Comparison of ENCODE assay signal across 14 cellular contexts in the genomic region with DNA sequence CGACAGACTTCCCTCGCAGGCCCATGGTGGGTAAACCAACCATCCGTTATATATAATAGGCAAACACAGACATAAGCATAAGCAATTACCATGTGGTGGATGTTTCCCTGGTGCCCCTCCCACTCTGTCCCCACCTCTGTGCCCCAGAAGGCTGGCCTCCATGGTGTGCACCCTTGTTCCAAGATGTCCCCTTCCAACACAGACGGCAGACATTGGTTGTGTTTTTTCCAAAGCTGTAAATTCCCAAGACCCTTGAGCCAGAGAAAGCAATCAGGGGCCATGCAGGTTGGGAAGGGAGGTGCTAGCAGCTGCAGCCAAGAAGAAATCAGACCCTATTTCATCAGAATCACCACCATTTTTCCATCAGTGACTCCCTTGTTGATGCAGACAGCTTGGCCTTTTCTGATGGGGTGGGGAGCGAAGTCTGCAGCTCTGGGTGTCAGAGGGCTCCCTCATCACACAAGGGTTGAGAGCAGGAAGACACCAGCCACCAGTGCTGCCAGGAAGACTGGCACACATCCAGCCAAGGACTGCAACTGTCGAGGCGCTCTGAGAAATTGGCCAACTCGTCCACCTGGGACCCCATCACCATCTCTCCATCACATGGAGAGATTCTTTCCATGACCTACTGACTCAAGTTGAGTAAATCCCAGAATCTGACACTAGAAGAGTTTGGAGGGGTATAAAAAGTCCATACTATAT.
A peak's percentile ranks its signal among the peaks of the same experiment; 100 is the strongest.
DNase-seq lines count a peak whose midpoint lies in the region; ATAC-seq and TF ChIP-seq lines count a peak whose summit lies in the region.
"Had no signal": no experiment of that assay in that cellular context is flagged by ENCODE, and none has a peak within 500 bp of the region (broad histone marks: within the 10 kb centered on the region; RNA-seq: fewer than 3 reads in every experiment).

No MANE protein-coding gene starts in this region.

- H3K79me2 ChIP-seq in DND-41 (ENCODE audit: insufficient read depth, low read length) = no peaks in the 10 kb centered on the region

- no peaks in the 10 kb centered on the region for H3K36me3 ChIP-seq in DND-41 (ENCODE audit: insufficient read depth, low read length)
- H3K36me3 ChIP-seq in tibial artery = no peaks in the 10 kb centered on the region
- no peaks in the 10 kb centered on the region for H3K36me3 ChIP-seq in ovary
- no peaks in the 10 kb centered on the region for H3K36me3 ChIP-seq in BE2C

- TF ChIP-seq POLR2A in ovary (IDR thresholded peaks at IDR 0.05) = no peak

- TF ChIP-seq EP300 in ovary (IDR thresholded peaks at IDR 0.05) = no peak

- H2AFZ ChIP-seq in DND-41 (ENCODE audit: low read depth, low read length) = no peak overlapping the region

- peak; percentile 2 for DNase-seq in DND-41
- DNase-seq in ecto neural progenitor cell (ENCODE audit: low spot score) = peak; percentile 26
- peak; percentile 60 for DNase-seq in mesenteric fat pad (ENCODE audit: low spot score)
- peak in 1 of 2 donors; percentile 53 for DNase-seq in tibial artery
- DNase-seq in ovary = no peak
- no peak for DNase-seq in BE2C
- DNase-seq in stimulated activated CD4-positive, alpha-beta T cell treated with anti-CD3 and anti-CD28 coated beads, Interleukin-4, amount 100 ng/mL, for 24 hours = no peak
- DNase-seq: CD4-positive, alpha-beta memory T cell; DMS153; DMS79 treated with DMSO at 0.1 percent for 48 hours; GDM1; HCEC 1CT; HFFc6 had no signal

- intact Hi-C loops in tibial artery (cut with DNase I; ENCODE audit: low total_unique reads) = no loop called here
- intact Hi-C loops in ovary (cut with DNase I) = no loop called here

- H3K9me3 ChIP-seq in DND-41 (ENCODE audit: insufficient read depth, low read length, severe bottlenecking) (no peaks in the 10 kb centered on the region), tibial artery (no peaks in the 10 kb centered on the region), ovary (no peaks in the 10 kb centered on the region), BE2C (no peaks in the 10 kb centered on the region)

- H3K4me1 ChIP-seq in DND-41 (ENCODE audit: insufficient read depth, low read length) = peaks cover 26% of the 10 kb centered on the region
- peaks cover 0 to 41% (median 16%) of the 10 kb centered on the region in 4 donors for H3K4me1 ChIP-seq in tibial artery
- no peaks in the 10 kb centered on the region for H3K4me1 ChIP-seq in ovary (ENCODE audit: insufficient read depth)
- no peaks in the 10 kb centered on the region for H3K4me1 ChIP-seq in BE2C

- no peak overlapping the region for H3K9ac ChIP-seq in DND-41 (ENCODE audit: low read depth, low read length)

- no peak overlapping the region for H3K4me2 ChIP-seq in DND-41 (ENCODE audit: insufficient read depth, low read length)

- TF ChIP-seq CTCF in DND-41 (IDR thresholded peaks at IDR 0.05; ENCODE audit: borderline replicate concordance, extremely low read depth, low read length, poor library complexity, severe bottlenecking) (no peak), tibial artery (IDR thresholded peaks at IDR 0.05) (no peak), ovary (IDR thresholded peaks at IDR 0.05) (no peak), BE2C (IDR thresholded peaks at IDR 0.05; ENCODE audit: low read depth, low read length) (no peak)

- H3K27ac ChIP-seq in DND-41 (ENCODE audit: low read length) (no peak overlapping the region), tibial artery (peak overlapping the region; percentile 9 to 82), ovary (no peak overlapping the region)
- H3K27ac ChIP-seq: C4-2B had no signal

- H3K27me3 ChIP-seq in DND-41 (ENCODE audit: insufficient read depth, low read length, poor library complexity) (no peaks in the 10 kb centered on the region), tibial artery (no peaks in the 10 kb centered on the region), ovary (no peaks in the 10 kb centered on the region), BE2C (no peaks in the 10 kb centered on the region)

- no peak overlapping the region for H3K4me3 ChIP-seq in DND-41 (ENCODE audit: low read depth in 1 of 2, low read length in 2 of 2)
- H3K4me3 ChIP-seq in tibial artery = no peak overlapping the region
- H3K4me3 ChIP-seq in ovary = no peak overlapping the region
- no peak overlapping the region for H3K4me3 ChIP-seq in BE2C (ENCODE audit: low read depth, low read length)

- no peak for ATAC-seq in DND-41 (ENCODE audit: insufficient read depth, low read depth)

- no peaks in the 10 kb centered on the region for H4K20me1 ChIP-seq in DND-41 (ENCODE audit: insufficient read depth, low read length)

- 71 to 83% (median 71%) methylated on average over 8 of the region's 8 CpGs for WGBS in ovary, 3 donors

Comparison
In these comparisons a context has a peak if more than half of its experiments do, and no peak if none do; other contexts are left out.
1. DNase-seq: peak in DND-41 (single experiment), ecto neural progenitor cell (single experiment) and mesenteric fat pad (single experiment); none in ovary (0 of 5), BE2C (single experiment) and stimulated activated CD4-positive, alpha-beta T cell treated with anti-CD3 and anti-CD28 coated beads, Interleukin-4, amount 100 ng/mL, for 24 hours (single experiment).
2. H3K27ac ChIP-seq: peak in tibial artery (2 of 2); none in DND-41 (single experiment) and ovary (0 of 2).